In genomic region chr12:6338536-6338935, GRCh38 we compare ENCODE assay signal across 9 cellular contexts. TPM values are rescaled to one million over a fixed set of nuclear protein-coding genes. Genes with fewer than 3 reads are reported as not detected.
A peak's percentile ranks its signal among the peaks of the same experiment; 100 is the strongest.
DNase-seq lines count a peak whose midpoint lies in the region; ATAC-seq, FAIRE-seq and TF ChIP-seq lines count a peak whose summit lies in the region.
"Not testable (repeated sequence)": the region's sequence is repeated elsewhere in the genome, so short reads cannot be mapped to it uniquely, and the experiment has no call there.
"Had no signal": no experiment of that assay in that cellular context is flagged by ENCODE, and none has a peak within 500 bp of the region (broad histone marks: within the 10 kb centered on the region; RNA-seq: fewer than 3 reads in every experiment).

No MANE protein-coding gene starts in this region.

- H3K9me1 ChIP-seq in endothelial cell of umbilical vein (replicated peaks; ENCODE audit: control insufficient read depth, extremely low read depth, insufficient read depth, low read length): not testable (repeated sequence)

- not testable (repeated sequence) for H3K27ac Mint-ChIP-seq in GM23338

- peaks cover 18% of the 10 kb centered on the region for H3K36me3 Mint-ChIP-seq in GM23338 (ENCODE audit: low read depth)

- H3K79me2 ChIP-seq in GM23338 (replicated peaks; ENCODE audit: insufficient read depth): peaks cover 72% of the 10 kb centered on the region
- peaks cover 74% of the 10 kb centered on the region for H3K79me2 ChIP-seq in endothelial cell of umbilical vein (ENCODE audit: control insufficient read depth, insufficient read depth, low read length)

- intact Hi-C loops in endothelial cell of umbilical vein (cut with micrococcal nuclease): loop anchor here (5.0 kb wide), 1 partner anchor 129 kb away; no protein-coding TSS in a partner anchor
- intact Hi-C loops in left lung (cut with DNase I): loop anchor here in 1 of 2 donors (5.0 kb wide), 1 partner anchor 39 kb away; the partner anchor contains the start of gene SCNN1A
- intact Hi-C loops in upper lobe of right lung (cut with DNase I): not testable (repeated sequence)

- H3K9ac ChIP-seq in endothelial cell of umbilical vein (replicated peaks; ENCODE audit: extremely low read depth, insufficient read depth, low read length): not testable (repeated sequence)

- not testable (repeated sequence) for H3K36me3 ChIP-seq in GM23338 (ENCODE audit: insufficient read depth); endothelial cell of umbilical vein (ENCODE audit: control insufficient read depth in 2 of 2, extremely low read depth in 1 of 2, insufficient read depth in 2 of 2, low read length in 2 of 2)
- H3K36me3 ChIP-seq in left lung (peaks cover 0 to 25% of the 10 kb centered on the region in 2 donors), upper lobe of right lung (peaks cover 24% of the 10 kb centered on the region)

- H3K9me2 ChIP-seq in GM23338 (ENCODE audit: insufficient read depth): not testable (repeated sequence)

- H3K9me3 ChIP-seq in endothelial cell of umbilical vein (replicated peaks; ENCODE audit: control insufficient read depth, insufficient read depth, low read length); left lung; upper lobe of right lung: not testable (repeated sequence)

- 0 out of 2 replicates have a peak overlapping the region, but pooled peaks have one; percentile 96 for H3K4me3 ChIP-seq in GM23338
- not testable (repeated sequence) for H3K4me3 ChIP-seq in endothelial cell of umbilical vein (replicated peaks in 1 of 3; ENCODE audit: insufficient read depth in 1 of 3, low read depth in 1 of 3, low read length in 3 of 3)
- H3K4me3 ChIP-seq in left lung: peak overlapping the region; percentile 98 to 100
- H3K4me3 ChIP-seq in retinal pigment epithelial cell (ENCODE audit: low read length): peak overlapping the region; percentile 95
- peak overlapping the region; percentile 100 for H3K4me3 ChIP-seq in upper lobe of right lung

- dilution Hi-C loops in endothelial cell of umbilical vein (cut with MboI; ENCODE audit: extremely low pct_ligation_motif_present, low sequenced_read_pairs): not testable (repeated sequence)

- not testable (repeated sequence) for FAIRE-seq in endothelial cell of umbilical vein (lab: Jason Lieb, UNC)

- H3F3A ChIP-seq in GM23338 (replicated peaks; ENCODE audit: low read depth): peaks cover 33% of the 10 kb centered on the region

- H2AFZ ChIP-seq in GM23338; endothelial cell of umbilical vein (ENCODE audit: low read depth, low read length): not testable (repeated sequence)

- not testable (repeated sequence) for H3K27me3 ChIP-seq in GM23338 (ENCODE audit: insufficient read depth); endothelial cell of umbilical vein (ENCODE audit: control insufficient read depth in 2 of 2, insufficient read depth in 2 of 2, low read length in 2 of 2); left lung; upper lobe of right lung

- H3K4me1 ChIP-seq in GM23338 (ENCODE audit: insufficient read depth): peaks cover 76% of the 10 kb centered on the region
- H3K4me1 ChIP-seq in endothelial cell of umbilical vein (ENCODE audit: control insufficient read depth, extremely low read depth, insufficient read depth, low read length): peaks cover 57% of the 10 kb centered on the region
- H3K4me1 ChIP-seq in left lung: peaks cover 57 to 77% of the 10 kb centered on the region in 2 donors
- H3K4me1 ChIP-seq in upper lobe of right lung: peaks cover 71% of the 10 kb centered on the region

- peak overlapping the region; percentile 96 for H3K4me2 ChIP-seq in GM23338
- H3K4me2 ChIP-seq in endothelial cell of umbilical vein (ENCODE audit: insufficient read depth, low read length): peak overlapping the region; percentile 91

- H3K27ac ChIP-seq in GM23338 (ENCODE audit: low read depth) (0 out of 2 replicates have a peak overlapping the region, but pooled peaks have one; percentile 98), adipose tissue (ENCODE audit: low read depth, low read length) (peak overlapping the region; percentile 73), left lung (peak overlapping the region; percentile 97 to 99), upper lobe of right lung (peak overlapping the region; percentile 99)
- not testable (repeated sequence) for H3K27ac ChIP-seq in endothelial cell of umbilical vein (ENCODE audit: insufficient read depth, low read depth, low read length)

- BruUV-seq in endothelial cell of umbilical vein (replicated peaks; lab: Mats Ljungman, UMichigan): not testable (repeated sequence)

- peaks cover 39% of the 10 kb centered on the region for H3K4me1 Mint-ChIP-seq in GM23338

- not testable (repeated sequence) for TF ChIP-seq CTCF in GM23338 (conservative IDR thresholded peaks at IDR 0.05; ENCODE audit: low read depth in 2 of 2); endothelial cell of umbilical vein (IDR thresholded peaks at IDR 0.05; ENCODE audit: extremely low read depth in 1 of 2, insufficient read depth in 1 of 2, low read depth in 1 of 2, low read length in 2 of 2); left lung (IDR thresholded peaks at IDR 0.05); retinal pigment epithelial cell (conservative IDR thresholded peaks at IDR 0.05; ENCODE audit: low read depth, low read length); upper lobe of right lung (IDR thresholded peaks at IDR 0.05)

- CTCF ChIA-PET in endothelial cell of umbilical vein (lab: Charles Lee): interaction anchor here (1.1 to 4.5 kb wide), 7 partner anchors 11 to 127 kb away, joined by 4 to 26 read pairs (median 11); partner anchors contain the start of gene LTBR

- H3K9me3 Mint-ChIP-seq in GM23338: not testable (repeated sequence)

- not testable (repeated sequence) for H4K20me1 ChIP-seq in GM23338 (replicated peaks; ENCODE audit: insufficient read depth); endothelial cell of umbilical vein (replicated peaks; ENCODE audit: control insufficient read depth, extremely low read depth, insufficient read depth, low read length)

- not testable (repeated sequence) for ATAC-seq in GM23338, left lung, upper lobe of right lung

- WGBS in adipose tissue, 3 donors: 28 to 77% (median 38%) methylated on average over 8 of the region's 8 CpGs

- not testable (repeated sequence) for H3K4me3 Mint-ChIP-seq in GM23338

- not testable (repeated sequence) for DNase-seq in GM23338 (ENCODE audit: low spot score); endothelial cell of umbilical vein (ENCODE audit: low read depth, low spot score); left lung; retinal pigment epithelial cell (ENCODE audit: low read depth); upper lobe of right lung

- POLR2A ChIA-PET in endothelial cell of umbilical vein (lab: Charles Lee): interaction anchor here (0.6 to 1.5 kb wide), 2 partner anchors 15 to 26 kb away, joined by 4 to 6 read pairs; no protein-coding TSS in a partner anchor

- peaks cover 15% of the 10 kb centered on the region for H3K27me3 Mint-ChIP-seq in GM23338 (ENCODE audit: insufficient read depth, low read depth, poor library complexity)

- not testable (repeated sequence) for TF ChIP-seq POLR2A in endothelial cell of umbilical vein (IDR thresholded peaks at IDR 0.05; ENCODE audit: low read depth, low read length)

RNA-seq across cellular contexts. Expression of gene TNFRSF1A, which starts 3.3 kb away (rescaled TPM):
- 36.7 and 43.4 TPM in 2 replicates for total RNA-seq in GM23338 (2014; rRNA removed; shearing (Covaris generic))
- polyA plus RNA-seq in GM23338 (2016; fragmentation: Nextera tagmentation; extraction: Ambion mirVana): 24.3 and 28.5 TPM in 2 replicates
- 100 to 1,000 TPM in 1 of 3 donors, 10 to 100 TPM in 2; 46.8 to 238 (median 68.9) TPM for polyA plus RNA-seq in adipose tissue
- total RNA-seq in endothelial cell of umbilical vein: 84.0 and 98.2 TPM in 2 replicates
- 86.5 and 92.9 TPM in 2 replicates for polyA plus RNA-seq in endothelial cell of umbilical vein
- polyA plus RNA-seq in endothelial cell of umbilical vein (2011; cell fraction: cytosol; rRNA removed): 83.7 and 84.0 TPM in 2 replicates
- polyA plus RNA-seq in endothelial cell of umbilical vein (2011; cell fraction: nucleus; rRNA removed): 63.0 and 68.9 TPM in 2 replicates
- polyA plus RNA-seq in endothelial cell of umbilical vein (2012): 101 and 108 TPM in 2 replicates
- 91.7 and 97.9 TPM in 2 replicates for polyA minus RNA-seq in endothelial cell of umbilical vein
- 65.3 TPM for polyA minus RNA-seq in endothelial cell of umbilical vein (2011; cell fraction: cytosol; rRNA and poly(A)+ RNA removed)
- 58.5 and 60.2 TPM in 2 replicates for polyA minus RNA-seq in endothelial cell of umbilical vein (2011; cell fraction: nucleus; rRNA and poly(A)+ RNA removed)
- total RNA-seq in left lung: 100 to 1,000 TPM; 155 to 211 TPM
- total RNA-seq in upper lobe of right lung: 185 TPM

RNA-seq across cellular contexts. Expression of gene PLEKHG6, which starts 28.1 kb away (rescaled TPM):
- 21.3 and 174 TPM in 2 replicates for total RNA-seq in GM23338 (2014; rRNA removed; shearing (Covaris generic))
- polyA plus RNA-seq in GM23338 (2016; fragmentation: Nextera tagmentation; extraction: Ambion mirVana) (15.7 and 18.0 TPM in 2 replicates), adipose tissue (100 to 1,000 TPM in 1 of 3 donors, 1 to 10 TPM in 2; 8.7 to 117 (median 9.8) TPM), endothelial cell of umbilical vein (0.11 and 0.12 TPM in 2 replicates)
- total RNA-seq in endothelial cell of umbilical vein (0.48 TPM in 1 of 2 replicates, not detected in the other), left lung (1 to 10 TPM; 2.0 to 4.2 TPM), upper lobe of right lung (5.1 TPM)
- 0.09 and 0.79 TPM in 2 replicates for polyA plus RNA-seq in endothelial cell of umbilical vein (2011; cell fraction: cytosol; rRNA removed)
- polyA plus RNA-seq in endothelial cell of umbilical vein (2011; cell fraction: nucleus; rRNA removed): 0.04 TPM in 1 of 2 replicates, not detected in the other
- 0.14 and 0.50 TPM in 2 replicates for polyA plus RNA-seq in endothelial cell of umbilical vein (2012)
- not detected in 2 replicates for polyA minus RNA-seq in endothelial cell of umbilical vein
- not detected for polyA minus RNA-seq in endothelial cell of umbilical vein (2011; cell fraction: cytosol; rRNA and poly(A)+ RNA removed)
- polyA minus RNA-seq in endothelial cell of umbilical vein (2011; cell fraction: nucleus; rRNA and poly(A)+ RNA removed): not detected in 2 replicates
- total RNA-seq: activated T-cell treated with anti-CD3 and anti-CD28 coated beads, Interleukin-2, amount 50 U/mL, for 72 hours; lung microvascular endothelial cell had no signal

RNA-seq across cellular contexts. Expression of gene SCNN1A, which starts 36.8 kb away (rescaled TPM):
- 125 and 134 TPM in 2 replicates for total RNA-seq in GM23338 (2014; rRNA removed; shearing (Covaris generic))
- polyA plus RNA-seq in GM23338 (2016; fragmentation: Nextera tagmentation; extraction: Ambion mirVana): 34.0 and 37.1 TPM in 2 replicates
- polyA plus RNA-seq in adipose tissue: 10 to 100 TPM in 1 of 3 donors, 1 to 10 TPM in 2; 1.0 to 17.0 (median 5.0) TPM
- 0.18 TPM in 1 of 2 replicates, not detected in the other for total RNA-seq in endothelial cell of umbilical vein
- 0.12 and 0.14 TPM in 2 replicates for polyA plus RNA-seq in endothelial cell of umbilical vein
- 0.03 TPM in 2 replicates for polyA plus RNA-seq in endothelial cell of umbilical vein (2011; cell fraction: cytosol; rRNA removed)
- 0.24 and 0.40 TPM in 2 replicates for polyA plus RNA-seq in endothelial cell of umbilical vein (2011; cell fraction: nucleus; rRNA removed)
- 0.24 TPM in 1 of 2 replicates, not detected in the other for polyA plus RNA-seq in endothelial cell of umbilical vein (2012)
- not detected in 2 replicates for polyA minus RNA-seq in endothelial cell of umbilical vein
- polyA minus RNA-seq in endothelial cell of umbilical vein (2011; cell fraction: cytosol; rRNA and poly(A)+ RNA removed): 3.2 TPM
- not detected in 2 replicates for polyA minus RNA-seq in endothelial cell of umbilical vein (2011; cell fraction: nucleus; rRNA and poly(A)+ RNA removed)
- total RNA-seq in left lung: 100 to 1,000 TPM; 196 to 212 TPM
- total RNA-seq in upper lobe of right lung: 199 TPM
- total RNA-seq: SJCRH30 had no signal

RNA-seq across cellular contexts. Expression of gene LTBR, which starts 45.4 kb away (rescaled TPM):
- total RNA-seq in GM23338 (2014; rRNA removed; shearing (Covaris generic)): 6.8 and 7.1 TPM in 2 replicates
- polyA plus RNA-seq in GM23338 (2016; fragmentation: Nextera tagmentation; extraction: Ambion mirVana): 6.1 and 10.5 TPM in 2 replicates
- 100 to 1,000 TPM in 1 of 3 donors, 10 to 100 TPM in 2; 53.4 to 132 (median 60.0) TPM for polyA plus RNA-seq in adipose tissue
- 84.1 and 102 TPM in 2 replicates for total RNA-seq in endothelial cell of umbilical vein
- 70.7 and 82.2 TPM in 2 replicates for polyA plus RNA-seq in endothelial cell of umbilical vein
- 46.4 and 59.5 TPM in 2 replicates for polyA plus RNA-seq in endothelial cell of umbilical vein (2011; cell fraction: cytosol; rRNA removed)
- polyA plus RNA-seq in endothelial cell of umbilical vein (2011; cell fraction: nucleus; rRNA removed): 47.3 TPM in 2 replicates
- polyA plus RNA-seq in endothelial cell of umbilical vein (2012): 66.7 and 93.7 TPM in 2 replicates
- polyA minus RNA-seq in endothelial cell of umbilical vein: 15.6 and 26.2 TPM in 2 replicates
- 33.2 TPM for polyA minus RNA-seq in endothelial cell of umbilical vein (2011; cell fraction: cytosol; rRNA and poly(A)+ RNA removed)
- polyA minus RNA-seq in endothelial cell of umbilical vein (2011; cell fraction: nucleus; rRNA and poly(A)+ RNA removed): 17.9 and 21.2 TPM in 2 replicates
- total RNA-seq in left lung: 100 to 1,000 TPM; 149 to 153 TPM
- 156 TPM for total RNA-seq in upper lobe of right lung

Comparison
In these comparisons a context has a peak if more than half of its experiments do, and no peak if none do; other contexts are left out.
1. RNA of gene SCNN1A, which starts 36.8 kb away (total RNA-seq): 196 to 212 TPM in left lung, 199 TPM in upper lobe of right lung (single experiment) and 125 to 134 TPM in GM23338; 0.18 TPM in endothelial cell of umbilical vein; every median in the first group is over 10 times any median in the second.